8 cellular contexts compared by ENCODE assay signal in genomic region chr1:93629101-93630059, GRCh38. TPM values are rescaled to one million over a fixed set of nuclear protein-coding genes. Genes with fewer than 3 reads are reported as not detected.
DNase-seq lines count a peak whose midpoint lies in the region; ATAC-seq and TF ChIP-seq lines count a peak whose summit lies in the region.

No MANE protein-coding gene starts in this region.

- H3K4me3 Mint-ChIP-seq in activated T-cell treated with anti-CD3 and anti-CD28 coated beads, Interleukin-2, amount 50 U/mL, for 24 hours, result no peak overlapping the region
- H3K4me3 Mint-ChIP-seq in natural killer cell treated with Interleukin-12 subunit alpha and Interleukin-12 subunit beta and Interleukin-15 and Interleukin-18, amount 100 ng/mL, for 72 hours, result no peak overlapping the region

- no peak overlapping the region for H3K27ac Mint-ChIP-seq in activated T-cell treated with anti-CD3 and anti-CD28 coated beads, Interleukin-2, amount 50 U/mL, for 24 hours
- peak overlapping the region in 1 of 2 donors; percentile 43 for H3K27ac Mint-ChIP-seq in natural killer cell treated with Interleukin-12 subunit alpha and Interleukin-12 subunit beta and Interleukin-15 and Interleukin-18, amount 100 ng/mL, for 72 hours

- H3K4me1 ChIP-seq in esophagus squamous epithelium, result peaks cover 0 to 17% (median 0%) of the 10 kb centered on the region in 3 donors

- no peaks in the 10 kb centered on the region for H3K9me3 Mint-ChIP-seq in activated T-cell treated with anti-CD3 and anti-CD28 coated beads, Interleukin-2, amount 50 U/mL, for 24 hours
- H3K9me3 Mint-ChIP-seq in natural killer cell treated with Interleukin-12 subunit alpha and Interleukin-12 subunit beta and Interleukin-15 and Interleukin-18, amount 100 ng/mL, for 72 hours, result no peaks in the 10 kb centered on the region

- peak; percentile 68 to 90 (median 84) for TF ChIP-seq CTCF in esophagus squamous epithelium (IDR thresholded peaks at IDR 0.05)

- H3K36me3 Mint-ChIP-seq in activated T-cell treated with anti-CD3 and anti-CD28 coated beads, Interleukin-2, amount 50 U/mL, for 24 hours (ENCODE audit: low read depth), result no peaks in the 10 kb centered on the region
- no peaks in the 10 kb centered on the region for H3K36me3 Mint-ChIP-seq in natural killer cell treated with Interleukin-12 subunit alpha and Interleukin-12 subunit beta and Interleukin-15 and Interleukin-18, amount 100 ng/mL, for 72 hours

- no peak overlapping the region for H3K27ac ChIP-seq in esophagus squamous epithelium

- H3K36me3 ChIP-seq in esophagus squamous epithelium, result peaks cover 0 to 8% (median 0%) of the 10 kb centered on the region in 3 donors

- H3K4me1 Mint-ChIP-seq in activated T-cell treated with anti-CD3 and anti-CD28 coated beads, Interleukin-2, amount 50 U/mL, for 24 hours (ENCODE audit: low read depth), result peaks cover 1% of the 10 kb centered on the region
- H3K4me1 Mint-ChIP-seq in natural killer cell treated with Interleukin-12 subunit alpha and Interleukin-12 subunit beta and Interleukin-15 and Interleukin-18, amount 100 ng/mL, for 72 hours (ENCODE audit: low read depth in 2 of 2), result peaks cover 13 to 19% of the 10 kb centered on the region in 2 donors

- H3K4me3 ChIP-seq in esophagus squamous epithelium, result no peak overlapping the region

- ATAC-seq in HG02981 (IDR thresholded peaks at IDR 0.05; ENCODE audit: unreplicated experiment) (peak; percentile 48), GM19467 (IDR thresholded peaks at IDR 0.05; ENCODE audit: unreplicated experiment) (no peak)
- ATAC-seq in natural killer cell treated with Interleukin-12 subunit alpha and Interleukin-12 subunit beta and Interleukin-15 and Interleukin-18, amount 100 ng/mL, for 72 hours, result peak; percentile 62 to 82

- intact Hi-C loops in esophagus squamous epithelium (cut with DNase I), result loop anchor here (5.0 kb wide), 1 partner anchor 183 kb away; no protein-coding TSS in a partner anchor

- DNase-seq in activated T-cell treated with anti-CD3 and anti-CD28 coated beads for 1 hour (ENCODE audit: low read depth) (peak; percentile 12), NCI-H446 treated with DMSO at 0.1 percent for 48 hours (lab: John Stamatoyannopoulos, UW) (peak; percentile 64), esophagus squamous epithelium (lab: John Stamatoyannopoulos, UW) (no peak)
- DNase-seq in activated T-cell treated with anti-CD3 and anti-CD28 coated beads, Interleukin-2, amount 50 U/mL, for 24 hours, result no peak
- DNase-seq in activated CD4-positive, alpha-beta T cell treated with anti-CD3 and anti-CD28 coated beads for 48 hours, result peak; percentile 52
- no peak for DNase-seq in natural killer cell treated with Interleukin-12 subunit alpha and Interleukin-12 subunit beta and Interleukin-15 and Interleukin-18, amount 100 ng/mL, for 72 hours (ENCODE audit: low spot score)

- WGBS in esophagus squamous epithelium, 2 donors, result 38 to 51% methylated on average over 9 of the region's 9 CpGs

- no peaks in the 10 kb centered on the region for H3K27me3 ChIP-seq in esophagus squamous epithelium

- TF ChIP-seq POLR2A in esophagus squamous epithelium (IDR thresholded peaks at IDR 0.05), result no peak

- H3K9me3 ChIP-seq in esophagus squamous epithelium, result no peaks in the 10 kb centered on the region

- H3K27me3 Mint-ChIP-seq in activated T-cell treated with anti-CD3 and anti-CD28 coated beads, Interleukin-2, amount 50 U/mL, for 24 hours, result no peaks in the 10 kb centered on the region
- peaks cover 0 to 8% of the 10 kb centered on the region in 2 donors for H3K27me3 Mint-ChIP-seq in natural killer cell treated with Interleukin-12 subunit alpha and Interleukin-12 subunit beta and Interleukin-15 and Interleukin-18, amount 100 ng/mL, for 72 hours

RNA-seq across cellular contexts. Expression of gene BCAR3, which starts 52.3 kb away (rescaled TPM):
- total RNA-seq in esophagus squamous epithelium, result 10 to 100 TPM in 1 of 4 donors, 1 to 10 TPM in 3; 6.9 to 17.5 (median 9.4) TPM
- total RNA-seq in natural killer cell treated with Interleukin-12 subunit alpha and Interleukin-12 subunit beta and Interleukin-15 and Interleukin-18, amount 100 ng/mL, for 72 hours, result 10 to 100 TPM; 10.8 to 30.8 TPM

Comparison
In these comparisons a context has a peak if more than half of its experiments do, and no peak if none do; other contexts are left out.
1. DNase-seq: peak in activated T-cell treated with anti-CD3 and anti-CD28 coated beads for 1 hour (single experiment), NCI-H446 treated with DMSO at 0.1 percent for 48 hours (single experiment) and activated CD4-positive, alpha-beta T cell treated with anti-CD3 and anti-CD28 coated beads for 48 hours (single experiment); none in activated T-cell treated with anti-CD3 and anti-CD28 coated beads, Interleukin-2, amount 50 U/mL, for 24 hours (single experiment), esophagus squamous epithelium (single experiment) and natural killer cell treated with Interleukin-12 subunit alpha and Interleukin-12 subunit beta and Interleukin-15 and Interleukin-18, amount 100 ng/mL, for 72 hours (single experiment).